Comparison of ENCODE assay signal across 10 cellular contexts in genomic region chr15:78051622-78052405, GRCh38. TPM values are rescaled to one million over a fixed set of nuclear protein-coding genes. Genes with fewer than 3 reads are reported as not detected.
DNase-seq lines count a peak whose midpoint lies in the region; ATAC-seq lines count a peak whose summit lies in the region.
"Had no signal": no experiment of that assay in that cellular context is flagged by ENCODE, and none has a peak within 500 bp of the region (broad histone marks: within the 10 kb centered on the region; RNA-seq: fewer than 3 reads in every experiment).

No MANE protein-coding gene starts in this region.

- H3K36me3 Mint-ChIP-seq in stimulated activated naive CD8-positive, alpha-beta T cell treated with anti-CD3 and anti-CD28 coated beads, Interleukin-15, Interleukin-2, amounts not matched to agents 100 ng/mL and 50 ng/mL, for 24 hours (ENCODE audit: low read depth): peaks cover 25% of the 10 kb centered on the region
- H3K36me3 Mint-ChIP-seq in activated CD4-positive, alpha-beta memory T cell treated with anti-CD3 and anti-CD28 coated beads for 36 hours: peaks cover 21% of the 10 kb centered on the region

- no peaks in the 10 kb centered on the region for H3K27me3 Mint-ChIP-seq in stimulated activated naive CD8-positive, alpha-beta T cell treated with anti-CD3 and anti-CD28 coated beads, Interleukin-15, Interleukin-2, amounts not matched to agents 100 ng/mL and 50 ng/mL, for 24 hours
- H3K27me3 Mint-ChIP-seq in activated CD4-positive, alpha-beta memory T cell treated with anti-CD3 and anti-CD28 coated beads for 36 hours: no peaks in the 10 kb centered on the region

- POLR2A ChIA-PET in activated CD4-positive, alpha-beta memory T cell treated with anti-CD3 and anti-CD28 coated beads for 36 hours (lab: Charles Lee): interaction anchor here (0.6 to 5.2 kb wide), 7 partner anchors 7 to 17 kb away, joined by 3 to 49 read pairs (median 14); no protein-coding TSS in a partner anchor

- intact Hi-C loops in activated CD4-positive, alpha-beta memory T cell treated with anti-CD3 and anti-CD28 coated beads for 36 hours (cut with micrococcal nuclease): loop anchor here (5.0 kb wide), 3 partner anchors 55 to 385 kb away; partner anchors contain the start of gene IREB2

- CTCF ChIA-PET in activated CD4-positive, alpha-beta memory T cell treated with anti-CD3 and anti-CD28 coated beads for 36 hours (lab: Charles Lee): interaction anchor here (0.7 to 6.3 kb wide), 6 partner anchors 11 to 61 kb away, joined by 3 to 40 read pairs (median 12); no protein-coding TSS in a partner anchor

- H3K9me3 Mint-ChIP-seq in stimulated activated naive CD8-positive, alpha-beta T cell treated with anti-CD3 and anti-CD28 coated beads, Interleukin-15, Interleukin-2, amounts not matched to agents 100 ng/mL and 50 ng/mL, for 24 hours: no peaks in the 10 kb centered on the region
- no peaks in the 10 kb centered on the region for H3K9me3 Mint-ChIP-seq in activated CD4-positive, alpha-beta memory T cell treated with anti-CD3 and anti-CD28 coated beads for 36 hours

- DNase-seq in stimulated activated naive CD8-positive, alpha-beta T cell treated with anti-CD3 and anti-CD28 coated beads, Interleukin-15, Interleukin-2, amounts not matched to agents 100 U/mL and 50 U/mL, for 24 hours: no peak
- no peak for DNase-seq in activated CD4-positive, alpha-beta memory T cell treated with anti-CD3 and anti-CD28 coated beads for 36 hours
- DNase-seq in left lobe of liver (ENCODE audit: low spot score): peak; percentile 56
- DNase-seq in A172 (ENCODE audit: low spot score): no peak
- DNase-seq in kidney glomerular epithelial cell (lab: John Stamatoyannopoulos, UW): no peak
- DNase-seq: effector CD8-positive, alpha-beta T cell; nucleus accumbens had no signal

- peak overlapping the region; percentile 88 for H3K27ac Mint-ChIP-seq in stimulated activated naive CD8-positive, alpha-beta T cell treated with anti-CD3 and anti-CD28 coated beads, Interleukin-15, Interleukin-2, amounts not matched to agents 100 ng/mL and 50 ng/mL, for 24 hours
- peak overlapping the region; percentile 92 for H3K27ac Mint-ChIP-seq in activated CD4-positive, alpha-beta memory T cell treated with anti-CD3 and anti-CD28 coated beads for 36 hours

- no peak for ATAC-seq in stimulated activated naive CD8-positive, alpha-beta T cell treated with anti-CD3 and anti-CD28 coated beads, Interleukin-15, Interleukin-2, amounts not matched to agents 100 U/mL and 50 U/mL, for 24 hours
- ATAC-seq in left lobe of liver: peak; percentile 18
- no peak for ATAC-seq in GM18511 (IDR thresholded peaks at IDR 0.05; ENCODE audit: unreplicated experiment)
- ATAC-seq in HG02678 (IDR thresholded peaks at IDR 0.05; ENCODE audit: unreplicated experiment): no peak

- H3K4me1 Mint-ChIP-seq in stimulated activated naive CD8-positive, alpha-beta T cell treated with anti-CD3 and anti-CD28 coated beads, Interleukin-15, Interleukin-2, amounts not matched to agents 100 ng/mL and 50 ng/mL, for 24 hours (ENCODE audit: low read depth): peaks cover 98% of the 10 kb centered on the region
- H3K4me1 Mint-ChIP-seq in activated CD4-positive, alpha-beta memory T cell treated with anti-CD3 and anti-CD28 coated beads for 36 hours (ENCODE audit: low read depth): peaks cover 100% of the 10 kb centered on the region

- peak overlapping the region; percentile 9 for H3K4me3 Mint-ChIP-seq in stimulated activated naive CD8-positive, alpha-beta T cell treated with anti-CD3 and anti-CD28 coated beads, Interleukin-15, Interleukin-2, amounts not matched to agents 100 ng/mL and 50 ng/mL, for 24 hours
- peak overlapping the region; percentile 27 for H3K4me3 Mint-ChIP-seq in activated CD4-positive, alpha-beta memory T cell treated with anti-CD3 and anti-CD28 coated beads for 36 hours

RNA-seq across cellular contexts. Expression of gene TBC1D2B, which starts 25.7 kb away (rescaled TPM):
- 10 to 100 TPM; 47.9 to 57.8 TPM for total RNA-seq in activated CD4-positive, alpha-beta memory T cell treated with anti-CD3 and anti-CD28 coated beads for 36 hours
- total RNA-seq in left lobe of liver: 50.4 TPM
- 14.5 and 14.9 TPM in 2 replicates for total RNA-seq in A172 (2014; rRNA removed; shearing (Covaris generic))

RNA-seq across cellular contexts. Expression of gene SH2D7, which starts 40.5 kb away (rescaled TPM):
- not detected for total RNA-seq in activated CD4-positive, alpha-beta memory T cell treated with anti-CD3 and anti-CD28 coated beads for 36 hours
- total RNA-seq in left lobe of liver: not detected
- total RNA-seq in A172 (2014; rRNA removed; shearing (Covaris generic)): not detected in 2 replicates
